In the genomic region with DNA sequence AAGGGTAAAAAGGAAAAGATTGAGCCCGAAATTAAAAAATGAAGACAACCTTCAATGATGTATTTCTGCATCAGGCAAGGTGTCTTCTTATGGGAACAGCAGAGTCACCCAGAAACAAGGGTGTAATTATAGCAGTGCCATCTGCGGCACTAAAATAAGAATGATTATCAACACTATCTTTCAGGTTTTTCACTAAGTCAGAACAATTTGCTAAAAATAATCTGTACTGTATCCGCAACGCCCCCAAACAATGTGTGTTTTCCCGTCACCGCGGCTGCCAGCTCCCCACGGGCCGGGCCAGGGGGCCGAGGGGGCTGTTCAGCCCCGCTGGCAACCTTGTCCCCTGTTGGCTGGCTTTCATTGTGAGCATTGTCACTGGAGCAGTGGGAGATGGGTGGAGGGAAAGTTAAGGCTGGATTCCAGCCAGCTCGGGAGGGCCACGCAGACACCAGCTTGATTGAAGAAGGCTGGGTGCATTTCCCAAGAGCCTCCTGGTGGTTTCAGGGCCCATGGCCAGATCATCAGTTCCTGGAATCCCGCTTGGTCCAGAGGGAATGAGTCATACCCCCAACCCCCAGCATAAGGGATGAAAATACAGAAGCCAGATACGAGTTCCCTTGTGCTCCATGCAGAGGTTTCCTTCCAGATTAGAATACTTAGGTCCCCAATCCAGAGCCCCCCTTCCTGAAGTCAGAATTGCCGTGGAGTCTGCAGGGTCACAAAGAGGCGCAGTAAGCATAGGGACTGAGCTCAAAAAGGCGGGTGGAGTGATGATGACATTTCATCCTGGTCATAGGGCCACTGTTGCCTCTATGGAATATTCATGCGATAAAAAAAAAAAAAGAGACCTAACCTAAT, we compare ENCODE assay signal across 8 cellular contexts.
DNase-seq lines count a peak whose midpoint lies in the region; ATAC-seq, FAIRE-seq and TF ChIP-seq lines count a peak whose summit lies in the region.

No MANE protein-coding gene starts in this region.

- peak; percentile 37 for ATAC-seq in GM18508 (IDR thresholded peaks at IDR 0.05; ENCODE audit: insufficient read depth, unreplicated experiment)
- peak; percentile 82 for ATAC-seq in foreskin keratinocyte
- ATAC-seq in pancreas, result peak; percentile 64 to 96 (median 90)
- no peak for ATAC-seq in natural killer cell

- H3K4me1 Mint-ChIP-seq in natural killer cell, result peaks cover 8 to 18% of the 10 kb centered on the region in 2 donors
- peaks cover 26% of the 10 kb centered on the region for H3K4me1 Mint-ChIP-seq in activated CD4-positive, alpha-beta T cell treated with anti-CD3 and anti-CD28 coated beads, Interleukin-2, amount 10 ng/mL, durations not matched to agents 7 days and 5 days

- POLR2A ChIA-PET in activated CD4-positive, alpha-beta T cell treated with anti-CD3 and anti-CD28 coated beads, Interleukin-2, amount 10 ng/mL, durations not matched to agents 7 days and 5 days (lab: Charles Lee), result no interaction called here

- intact Hi-C loops in pancreas (cut with DNase I), result loop anchor here in 1 of 3 donors (10.0 kb wide), 1 partner anchor 88 kb away; a partner anchor contains a TSS
- intact Hi-C loops in natural killer cell (cut with micrococcal nuclease), result no loop called here

- no peak for FAIRE-seq in pancreas (lab: Jason Lieb, UNC)

- 43 to 48% methylated on average over 19 of the region's 19 CpGs for WGBS in pancreas, 2 donors

- no peak overlapping the region for H3K27ac Mint-ChIP-seq in natural killer cell
- no peak overlapping the region for H3K27ac Mint-ChIP-seq in activated CD4-positive, alpha-beta T cell treated with anti-CD3 and anti-CD28 coated beads, Interleukin-2, amount 10 ng/mL, durations not matched to agents 7 days and 5 days

- H3K36me3 Mint-ChIP-seq in natural killer cell, result no peaks in the 10 kb centered on the region
- H3K36me3 Mint-ChIP-seq in activated CD4-positive, alpha-beta T cell treated with anti-CD3 and anti-CD28 coated beads, Interleukin-2, amount 10 ng/mL, durations not matched to agents 7 days and 5 days (ENCODE audit: low read depth), result peaks cover 4% of the 10 kb centered on the region

- H3K4me3 ChIP-seq in SJCRH30 (peak overlapping the region; percentile 49), pancreas (no peak overlapping the region)

- H3K36me3 ChIP-seq in SJCRH30 (no peaks in the 10 kb centered on the region), pancreas (no peaks in the 10 kb centered on the region)

- H3K4me1 ChIP-seq in SJCRH30 (peaks cover 19% of the 10 kb centered on the region), foreskin keratinocyte (no peaks in the 10 kb centered on the region), pancreas (peaks cover 0 to 20% (median 0%) of the 10 kb centered on the region in 3 donors)

- no peaks in the 10 kb centered on the region for H3K9me3 Mint-ChIP-seq in natural killer cell
- peaks cover 3% of the 10 kb centered on the region for H3K9me3 Mint-ChIP-seq in activated CD4-positive, alpha-beta T cell treated with anti-CD3 and anti-CD28 coated beads, Interleukin-2, amount 10 ng/mL, durations not matched to agents 7 days and 5 days

- CTCF ChIA-PET in activated CD4-positive, alpha-beta T cell treated with anti-CD3 and anti-CD28 coated beads, Interleukin-2, amount 10 ng/mL, durations not matched to agents 7 days and 5 days (lab: Charles Lee), result interaction anchor here (1.4 to 2.1 kb wide), 2 partner anchors 22 to 28 kb away, joined by 5 to 6 read pairs; no protein-coding TSS in a partner anchor

- H3K9me3 ChIP-seq in SJCRH30 (replicated peaks) (no peaks in the 10 kb centered on the region), pancreas (no peaks in the 10 kb centered on the region)

- H3K4me3 Mint-ChIP-seq in natural killer cell, result no peak overlapping the region
- no peak overlapping the region for H3K4me3 Mint-ChIP-seq in activated CD4-positive, alpha-beta T cell treated with anti-CD3 and anti-CD28 coated beads, Interleukin-2, amount 10 ng/mL, durations not matched to agents 7 days and 5 days

- no peak for TF ChIP-seq CTCF in foreskin keratinocyte (conservative IDR thresholded peaks at IDR 0.05)
- TF ChIP-seq CTCF in pancreas (IDR thresholded peaks at IDR 0.05), result no peak
- no peak for TF ChIP-seq CTCF in natural killer cell (IDR thresholded peaks at IDR 0.05)

- DNase-seq in HS-5 (ENCODE audit: low read depth) (peak; percentile 79), SJCRH30 (peak; percentile 80 to 90), foreskin keratinocyte (peak in 1 of 2 donors; percentile 66), pancreas (peak in 5 of 6 donors; percentile 26 to 81 (median 64)), natural killer cell (no peak), T-helper 2 cell (no peak)
- DNase-seq in activated CD4-positive, alpha-beta T cell treated with anti-CD3 and anti-CD28 coated beads, Interleukin-2, amount 10 ng/mL, durations not matched to agents 7 days and 5 days, result no peak

- peak overlapping the region; percentile 45 for H3K27ac ChIP-seq in SJCRH30
- no peak overlapping the region for H3K27ac ChIP-seq in foreskin keratinocyte
- peak overlapping the region in 3 of 4 donors; percentile 39 to 83 (median 78) for H3K27ac ChIP-seq in pancreas

- H3K27me3 Mint-ChIP-seq in natural killer cell (ENCODE audit: low read depth in 2 of 2), result no peaks in the 10 kb centered on the region
- H3K27me3 Mint-ChIP-seq in activated CD4-positive, alpha-beta T cell treated with anti-CD3 and anti-CD28 coated beads, Interleukin-2, amount 10 ng/mL, durations not matched to agents 7 days and 5 days, result peaks cover 2% of the 10 kb centered on the region

- H3K27me3 ChIP-seq in SJCRH30, result no peaks in the 10 kb centered on the region
- no peaks in the 10 kb centered on the region for H3K27me3 ChIP-seq in foreskin keratinocyte
- H3K27me3 ChIP-seq in pancreas, result no peaks in the 10 kb centered on the region

Comparison
In these comparisons a context has a peak if more than half of its experiments do, and no peak if none do; other contexts are left out.
1. ATAC-seq: peak in GM18508 (single experiment), foreskin keratinocyte (single experiment) and pancreas (4 of 4); none in natural killer cell (0 of 3).
2. DNase-seq: peak in HS-5 (single experiment), SJCRH30 (2 of 2) and pancreas (5 of 6); none in natural killer cell (single experiment), T-helper 2 cell (0 of 5) and activated CD4-positive, alpha-beta T cell treated with anti-CD3 and anti-CD28 coated beads, Interleukin-2, amount 10 ng/mL, durations not matched to agents 7 days and 5 days (single experiment).